ENCODE assay signal across 1 cellular context in the genomic region with DNA sequence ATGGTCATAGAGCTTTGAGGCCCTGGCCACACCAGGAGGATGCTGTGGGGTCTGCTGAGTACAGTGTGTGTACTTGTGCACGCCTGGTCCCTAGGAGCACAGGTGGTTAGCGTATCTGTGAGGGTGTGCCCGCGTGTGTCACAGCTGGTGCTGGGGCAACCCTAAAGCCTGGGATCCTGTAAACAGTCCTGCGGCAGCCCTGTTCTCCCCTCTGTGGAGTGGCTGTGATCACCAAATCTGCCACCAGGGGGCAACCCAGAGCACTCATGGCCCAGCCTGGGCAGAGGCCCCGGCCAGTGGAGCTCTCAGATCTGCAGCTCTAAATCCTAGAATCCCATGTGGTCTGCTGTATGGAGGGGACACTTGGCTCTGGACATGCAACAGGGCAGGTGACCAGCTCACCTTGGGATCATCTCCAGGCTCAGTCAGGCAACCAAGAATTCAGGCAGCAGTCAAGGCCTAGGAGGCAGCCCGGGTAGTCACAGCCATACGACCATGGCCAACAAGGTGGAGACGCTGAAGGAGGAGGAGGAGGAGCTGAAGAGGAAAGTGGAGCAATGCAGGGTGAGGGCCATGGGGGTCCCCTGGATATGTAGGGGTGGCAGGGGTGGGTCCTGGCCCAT.
TF ChIP-seq lines count a peak whose summit lies in the region.

No MANE protein-coding gene starts in this region.

TF ChIP-seq in K562, 482 proteins besides CTCF, POLR2A, EP300 and RAD21:
- TF ChIP-seq, protein P1, sequence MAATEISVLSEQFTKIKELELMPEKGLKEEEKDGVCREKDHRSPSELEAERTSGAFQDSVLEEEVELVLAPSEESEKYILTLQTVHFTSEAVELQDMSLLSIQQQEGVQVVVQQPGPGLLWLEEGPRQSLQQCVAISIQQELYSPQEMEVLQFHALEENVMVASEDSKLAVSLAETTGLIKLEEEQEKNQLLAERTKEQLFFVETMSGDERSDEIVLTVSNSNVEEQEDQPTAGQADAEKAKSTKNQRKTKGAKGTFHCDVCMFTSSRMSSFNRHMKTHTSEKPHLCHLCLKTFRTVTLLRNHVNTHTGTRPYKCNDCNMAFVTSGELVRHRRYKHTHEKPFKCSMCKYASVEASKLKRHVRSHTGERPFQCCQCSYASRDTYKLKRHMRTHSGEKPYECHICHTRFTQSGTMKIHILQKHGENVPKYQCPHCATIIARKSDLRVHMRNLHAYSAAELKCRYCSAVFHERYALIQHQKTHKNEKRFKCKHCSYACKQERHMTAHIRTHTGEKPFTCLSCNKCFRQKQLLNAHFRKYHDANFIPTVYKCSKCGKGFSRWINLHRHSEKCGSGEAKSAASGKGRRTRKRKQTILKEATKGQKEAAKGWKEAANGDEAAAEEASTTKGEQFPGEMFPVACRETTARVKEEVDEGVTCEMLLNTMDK (IDR thresholded peaks at IDR 0.05; ENCODE audit: borderline replicate concordance, insufficient read depth, low read depth, low read length, poor library complexity, severe bottlenecking), result no peak
- TF ChIP-seq, protein P2, sequence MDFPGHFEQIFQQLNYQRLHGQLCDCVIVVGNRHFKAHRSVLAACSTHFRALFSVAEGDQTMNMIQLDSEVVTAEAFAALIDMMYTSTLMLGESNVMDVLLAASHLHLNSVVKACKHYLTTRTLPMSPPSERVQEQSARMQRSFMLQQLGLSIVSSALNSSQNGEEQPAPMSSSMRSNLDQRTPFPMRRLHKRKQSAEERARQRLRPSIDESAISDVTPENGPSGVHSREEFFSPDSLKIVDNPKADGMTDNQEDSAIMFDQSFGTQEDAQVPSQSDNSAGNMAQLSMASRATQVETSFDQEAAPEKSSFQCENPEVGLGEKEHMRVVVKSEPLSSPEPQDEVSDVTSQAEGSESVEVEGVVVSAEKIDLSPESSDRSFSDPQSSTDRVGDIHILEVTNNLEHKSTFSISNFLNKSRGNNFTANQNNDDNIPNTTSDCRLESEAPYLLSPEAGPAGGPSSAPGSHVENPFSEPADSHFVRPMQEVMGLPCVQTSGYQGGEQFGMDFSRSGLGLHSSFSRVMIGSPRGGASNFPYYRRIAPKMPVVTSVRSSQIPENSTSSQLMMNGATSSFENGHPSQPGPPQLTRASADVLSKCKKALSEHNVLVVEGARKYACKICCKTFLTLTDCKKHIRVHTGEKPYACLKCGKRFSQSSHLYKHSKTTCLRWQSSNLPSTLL (IDR thresholded peaks at IDR 0.05), result no peak
- TF ChIP-seq RBM25 (IDR thresholded peaks at IDR 0.05; ENCODE audit: low read depth, low read length, severe bottlenecking) (no peak), TARDBP (IDR thresholded peaks at IDR 0.05) (no peak), JUND (IDR thresholded peaks at IDR 0.05; ENCODE audit: borderline replicate concordance, low read depth, low read length) (0 out of 2 replicates have a peak, but pooled peaks have one; percentile 23), JUND (tag; IDR thresholded peaks at IDR 0.05; ENCODE audit: borderline replicate concordance, low read depth, low read length) (no peak; the same call in 2 of the 3 replicates), MAZ (CRISPR knock-in tag; conservative IDR thresholded peaks at IDR 0.05 in 1 of 2, IDR thresholded peaks at IDR 0.05 in 1 of 2) (0 out of 4 replicates have a peak, but pooled peaks of 1 of the 2 experiments have one; percentile 26), GATAD2B (IDR thresholded peaks at IDR 0.05; ENCODE audit: borderline replicate concordance) (no peak), SMAD3 (CRISPR knock-in tag; conservative IDR thresholded peaks at IDR 0.05) (no peak), ELF1 (tag; IDR thresholded peaks at IDR 0.05) (no peak), SMC3 (conservative IDR thresholded peaks at IDR 0.05; ENCODE audit: insufficient read depth, low read depth, low read length) (peak; percentile 58), SIN3B (IDR thresholded peaks at IDR 0.05; ENCODE audit: low read depth) (no peak), TCFL5 (CRISPR knock-in tag; conservative IDR thresholded peaks at IDR 0.05) (no peak), ZNF436 (CRISPR knock-in tag; IDR thresholded peaks at IDR 0.05) (no peak), NFATC3 (IDR thresholded peaks at IDR 0.05) (no peak), DPF2 (IDR thresholded peaks at IDR 0.05) (no peak), RB1 (IDR thresholded peaks at IDR 0.05; ENCODE audit: low read depth) (0 out of 2 replicates have a peak, but pooled peaks have one; percentile 20), SMAD2 (IDR thresholded peaks at IDR 0.05; ENCODE audit: low read depth, low read length) (no peak), RCOR1 (IDR thresholded peaks at IDR 0.05; ENCODE audit: borderline replicate concordance in 1 of 2, low read depth in 2 of 2, low read length in 2 of 2) (no peak), HIVEP1 (CRISPR knock-in tag; IDR thresholded peaks at IDR 0.05) (no peak), TOE1 (IDR thresholded peaks at IDR 0.05; ENCODE audit: borderline replicate concordance) (no peak), TOE1 (CRISPR knock-in tag; IDR thresholded peaks at IDR 0.05; ENCODE audit: borderline replicate concordance, low read depth) (no peak), MEF2A (IDR thresholded peaks at IDR 0.05; ENCODE audit: control insufficient read depth, low read depth, low read length) (no peak), ZSCAN32 (CRISPR knock-in tag; IDR thresholded peaks at IDR 0.05) (no peak), ZNF507 (tag; conservative IDR thresholded peaks at IDR 0.05) (no peak), HNRNPH1 (optimal IDR thresholded peaks at IDR 0.05; ENCODE audit: low read depth, low read length) (no peak), C11orf30 (IDR thresholded peaks at IDR 0.05; ENCODE audit: low read depth) (no peak), ZFX (CRISPR knock-in tag; IDR thresholded peaks at IDR 0.05) (peak; percentile 19; the same call in 1 of the 2 replicates), ZNF384 (IDR thresholded peaks at IDR 0.05; ENCODE audit: low read depth, low read length) (0 out of 2 replicates have a peak, but pooled peaks have one; percentile 16), MTA1 (IDR thresholded peaks at IDR 0.05; ENCODE audit: borderline replicate concordance) (no peak), ZBTB43 (CRISPR knock-in tag; IDR thresholded peaks at IDR 0.05) (no peak), CCNT2 (IDR thresholded peaks at IDR 0.05; ENCODE audit: borderline replicate concordance, extremely low read depth, insufficient read length, low read depth, low read length) (no peak), TGIF2 (CRISPR knock-in tag; IDR thresholded peaks at IDR 0.05) (no peak), NR4A1 (CRISPR knock-in tag; IDR thresholded peaks at IDR 0.05) (no peak), NR4A1 (tag; IDR thresholded peaks at IDR 0.05) (no peak), HNRNPK (IDR thresholded peaks at IDR 0.05; ENCODE audit: low read depth, low read length, poor library complexity, severe bottlenecking) (no peak)
- TF ChIP-seq, protein P3, sequence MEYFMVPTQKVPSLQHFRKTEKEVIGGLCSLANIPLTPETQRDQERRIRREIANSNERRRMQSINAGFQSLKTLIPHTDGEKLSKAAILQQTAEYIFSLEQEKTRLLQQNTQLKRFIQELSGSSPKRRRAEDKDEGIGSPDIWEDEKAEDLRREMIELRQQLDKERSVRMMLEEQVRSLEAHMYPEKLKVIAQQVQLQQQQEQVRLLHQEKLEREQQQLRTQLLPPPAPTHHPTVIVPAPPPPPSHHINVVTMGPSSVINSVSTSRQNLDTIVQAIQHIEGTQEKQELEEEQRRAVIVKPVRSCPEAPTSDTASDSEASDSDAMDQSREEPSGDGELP (CRISPR knock-in tag; IDR thresholded peaks at IDR 0.05; ENCODE audit: borderline replicate concordance), result peak; percentile 38; the same call in 1 of the 2 replicates
